Comparison of ENCODE assay signal across 8 cellular contexts in the genomic region with DNA sequence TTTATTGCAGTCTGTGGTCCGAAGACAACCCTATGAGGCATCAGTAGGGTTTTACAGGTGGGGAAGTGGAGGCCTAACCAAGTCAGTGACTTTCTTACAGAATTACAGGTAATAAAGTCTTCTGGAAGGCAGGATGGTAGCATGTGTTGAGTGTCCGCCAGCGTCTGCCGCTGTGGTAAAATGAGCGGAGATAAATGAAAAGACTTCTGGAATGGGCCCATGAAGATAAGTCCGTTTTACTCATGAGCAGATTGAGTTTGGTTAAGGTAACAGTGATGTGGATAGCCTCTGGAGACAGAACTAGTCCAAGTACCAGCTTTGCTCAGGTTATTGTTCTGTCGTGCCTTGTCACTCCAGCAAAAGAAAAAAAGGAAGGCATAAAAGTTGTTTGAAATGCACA. TPM values are rescaled to one million over a fixed set of nuclear protein-coding genes. Genes with fewer than 3 reads are reported as not detected.
A peak's percentile ranks its signal among the peaks of the same experiment; 100 is the strongest.
DNase-seq lines count a peak whose midpoint lies in the region; ATAC-seq and TF ChIP-seq lines count a peak whose summit lies in the region.

No MANE protein-coding gene starts in this region.

- H3K27me3 ChIP-seq in GM06990 (replicated peaks; ENCODE audit: control insufficient read depth, insufficient read depth, low read length) (no peaks in the 10 kb centered on the region), SJSA1 (replicated peaks) (no peaks in the 10 kb centered on the region), esophagus squamous epithelium (no peaks in the 10 kb centered on the region)

- no peak for DNase-seq in GM06990 (ENCODE audit: extremely low read depth, insufficient read length)
- no peak for DNase-seq in SJSA1 (ENCODE audit: low read depth in 1 of 2, low spot score in 2 of 2)
- DNase-seq in esophagus squamous epithelium (lab: John Stamatoyannopoulos, UW): no peak
- DNase-seq in posterior vena cava (ENCODE audit: low spot score): peak; percentile 26
- no peak for DNase-seq in NCI-H1092 treated with DMSO at 0.1 percent for 48 hours (lab: John Stamatoyannopoulos, UW)
- DNase-seq in amniotic stem cell (lab: John Stamatoyannopoulos, UW): no peak
- no peak for DNase-seq in GDM1 (lab: John Stamatoyannopoulos, UW)

- H3K36me3 ChIP-seq in GM06990 (ENCODE audit: control insufficient read depth, insufficient read depth, low read length) (peaks cover 6% of the 10 kb centered on the region), SJSA1 (peaks cover 56% of the 10 kb centered on the region), esophagus squamous epithelium (peaks cover 0 to 45% (median 0%) of the 10 kb centered on the region in 3 donors)

- ATAC-seq in GM18867 (IDR thresholded peaks at IDR 0.05; ENCODE audit: unreplicated experiment): no peak

- no peak for TF ChIP-seq CTCF in GM06990 (IDR thresholded peaks at IDR 0.05; ENCODE audit: insufficient read depth, low read length, poor library complexity, severe bottlenecking)
- no peak for TF ChIP-seq CTCF in esophagus squamous epithelium (IDR thresholded peaks at IDR 0.05)

- intact Hi-C loops in esophagus squamous epithelium (cut with DNase I) (no loop called here), posterior vena cava (cut with DNase I) (no loop called here)

- peak overlapping the region; percentile 67 for H3K4me3 ChIP-seq in GM06990 (replicated peaks; ENCODE audit: low read depth, low read length)
- H3K4me3 ChIP-seq in SJSA1: peak overlapping the region; percentile 70
- H3K4me3 ChIP-seq in esophagus squamous epithelium: peak overlapping the region; percentile 59 to 92 (median 82)

- no peak for TF ChIP-seq POLR2A in esophagus squamous epithelium (IDR thresholded peaks at IDR 0.05)

- WGBS in esophagus squamous epithelium, 2 donors: 44 to 68% methylated on average over 7 of the region's 7 CpGs

- H3K27ac ChIP-seq in SJSA1: no peak overlapping the region
- peak overlapping the region; percentile 71 to 96 (median 95) for H3K27ac ChIP-seq in esophagus squamous epithelium

- H3K9me3 ChIP-seq in SJSA1 (replicated peaks) (0 out of 2 replicates have a peak, but pooled peaks cover 3% of the 10 kb centered on the region), esophagus squamous epithelium (no peaks in the 10 kb centered on the region)

- H3K4me1 ChIP-seq in SJSA1 (replicated peaks) (peaks cover 18% of the 10 kb centered on the region), esophagus squamous epithelium (peaks cover 15 to 45% (median 24%) of the 10 kb centered on the region in 3 donors)

RNA-seq across cellular contexts. Expression of a gene that starts 1.0 kb away (rescaled TPM):
- 59.3 and 93.3 TPM in 2 replicates for total RNA-seq in SJSA1 (2014; rRNA removed; shearing (Covaris generic))
- total RNA-seq in esophagus squamous epithelium: 10 to 100 TPM; 48.5 to 93.8 (median 54.1) TPM
- total RNA-seq in posterior vena cava: 10 to 100 TPM; 75.1 to 78.6 TPM

RNA-seq across cellular contexts. Expression of a gene that starts 1.3 kb away (rescaled TPM):
- 3.5 and 7.7 TPM in 2 replicates for total RNA-seq in SJSA1 (2014; rRNA removed; shearing (Covaris generic))
- total RNA-seq in esophagus squamous epithelium (10 to 100 TPM in 1 of 4 donors, 1 to 10 TPM in 3; 2.8 to 10.9 (median 5.1) TPM), posterior vena cava (1 to 10 TPM; 3.6 to 4.5 TPM)
